In genomic region chr7:116591202-116592040, GRCh38 we compare ENCODE assay signal across 8 cellular contexts.
DNase-seq lines count a peak whose midpoint lies in the region; ATAC-seq, FAIRE-seq and TF ChIP-seq lines count a peak whose summit lies in the region.

No MANE protein-coding gene starts in this region.

- in situ Hi-C loops in HepG2 (cut with HindIII; ENCODE audit: extremely low pct_ligation_motif_present, low pct_unique_long_range_greater_than_20kb), result loop anchor here (5.0 kb wide), 3 partner anchors 81 to 329 kb away; partner anchors contain the start of gene MET

- peak; percentile 68 for FAIRE-seq in HepG2 (lab: Jason Lieb, UNC)

- H3K4me1 ChIP-seq in HepG2 (ENCODE audit: insufficient read depth, low read length), result peaks cover 32% of the 10 kb centered on the region

- H3K4me3 Mint-ChIP-seq in immature natural killer cell, result no peak overlapping the region

- H3K9ac ChIP-seq in HepG2 (ENCODE audit: insufficient read depth, low read depth, low read length), result no peak overlapping the region

- H3K27me3 ChIP-seq in HepG2 (ENCODE audit: control insufficient read depth in 1 of 2, insufficient read depth in 2 of 2, low read length in 2 of 2), result peaks cover 0 to 9% of the 10 kb centered on the region in 2 experiments; a peak in 2 of 5 replicates

- no peak overlapping the region for H3K27ac ChIP-seq in HepG2 (ENCODE audit: extremely low read length, insufficient read depth, low read length)

- H4K20me1 ChIP-seq in HepG2 (ENCODE audit: insufficient read depth, low read length), result no peaks in the 10 kb centered on the region

- no peak for TF ChIP-seq POLR2A in HepG2 (IDR thresholded peaks at IDR 0.05; ENCODE audit: insufficient read depth in 1 of 2, low read depth in 2 of 2, low read length in 2 of 2)

- TF ChIP-seq CTCF in HepG2 (CRISPR knock-in tag; IDR thresholded peaks at IDR 0.05), result peak; percentile 39

- no peaks in the 10 kb centered on the region for H3K36me3 ChIP-seq in HepG2 (replicated peaks in 1 of 2; ENCODE audit: control insufficient read depth in 1 of 2, insufficient read depth in 2 of 2, low read length in 2 of 2)

- no peak overlapping the region for H2AFZ ChIP-seq in HepG2 (ENCODE audit: low read length)

- no TSS peak for BruUV-seq in HepG2 (replicated peaks; lab: Mats Ljungman, UMichigan)

- H3K4me1 Mint-ChIP-seq in immature natural killer cell, result peaks cover 13 to 23% of the 10 kb centered on the region in 2 donors

- peak overlapping the region in 2 of 3 experiments; percentile 13 to 22; a peak in 1 of 6 replicates for H3K4me3 ChIP-seq in HepG2 (replicated peaks in 1 of 3; ENCODE audit: insufficient read depth in 1 of 3, low read depth in 2 of 3, low read length in 3 of 3)

- peaks cover 9 to 12% (median 12%) of the 10 kb centered on the region in 3 donors for H3K27me3 Mint-ChIP-seq in immature natural killer cell (ENCODE audit: low read depth in 3 of 3)

- CTCF ChIA-PET in HepG2 (lab: Yijun Ruan, JAX; ENCODE audit: low intra/inter-chr PET ratio, low total read pairs), result interaction anchor here (2.0 kb wide), 1 partner anchor 218 kb away, joined by 9 read pairs; no protein-coding TSS in a partner anchor

- POLR2A ChIA-PET in HepG2 (lab: Yijun Ruan, JAX), result interaction anchor here (1.0 to 1.2 kb wide), 2 partner anchors 213 to 219 kb away, joined by 3 to 5 read pairs; no protein-coding TSS in a partner anchor

- peak; percentile 69 for ATAC-seq in HepG2
- no peak for ATAC-seq in HG03460 (IDR thresholded peaks at IDR 0.05; ENCODE audit: unreplicated experiment)

- no peak overlapping the region for H3K27ac Mint-ChIP-seq in immature natural killer cell

- H3K9me3 Mint-ChIP-seq in immature natural killer cell, result no peaks in the 10 kb centered on the region

- H3K9me3 ChIP-seq in HepG2 (ENCODE audit: low read length), result no peaks in the 10 kb centered on the region

- peak overlapping the region; percentile 70 for H3K4me2 ChIP-seq in HepG2 (ENCODE audit: low read depth, low read length)

- no peaks in the 10 kb centered on the region for H3K36me3 Mint-ChIP-seq in immature natural killer cell

- TF ChIP-seq EP300 in HepG2 (IDR thresholded peaks at IDR 0.05; ENCODE audit: low read depth in 2 of 2, low read length in 2 of 2) (no peak), HepG2 (CRISPR knock-in tag; IDR thresholded peaks at IDR 0.05; ENCODE audit: borderline replicate concordance) (no peak)

- DNase-seq in DMS 273 (lab: John Stamatoyannopoulos, UW; ENCODE audit: unreplicated experiment) (peak; percentile 60), DMS 273 treated with DMSO at 0.1 percent for 48 hours (lab: John Stamatoyannopoulos, UW) (no peak), NCI-H1092 treated with DMSO at 0.1 percent for 48 hours (lab: John Stamatoyannopoulos, UW) (peak; percentile 47), amniotic epithelial cell (ENCODE audit: low read depth) (peak; percentile 21), HepG2 (ENCODE audit: low spot score) (no peak), immature natural killer cell (no peak), glomerular visceral epithelial cell (ENCODE audit: extremely low spot score) (no peak)

- H3K79me2 ChIP-seq in HepG2 (ENCODE audit: insufficient read depth, low read length), result no peaks in the 10 kb centered on the region

- no peak for TF ChIP-seq RAD21 in HepG2 (CRISPR knock-in tag; IDR thresholded peaks at IDR 0.05)

- 21% methylated on average over 9 of the region's 9 CpGs for WGBS in HepG2 (ENCODE audit: low lambda C conversion rate)

- intact Hi-C loops in HepG2 (cut with micrococcal nuclease; ENCODE audit: unreplicated experiment), result loop anchor here (1.0 to 10.0 kb wide), 4 partner anchors 79 to 523 kb away; no protein-coding TSS in a partner anchor

TF ChIP-seq in HepG2, 621 proteins besides CTCF, POLR2A, EP300 and RAD21:
- TF ChIP-seq STAG1 (CRISPR knock-in tag; IDR thresholded peaks at IDR 0.05) (peak; percentile 29; the same call in 1 of the 2 replicates), REL (CRISPR knock-in tag; conservative IDR thresholded peaks at IDR 0.05) (no peak), SRSF1 (optimal IDR thresholded peaks at IDR 0.05; ENCODE audit: low read depth, low read length) (no peak), SMC3 (IDR thresholded peaks at IDR 0.05; ENCODE audit: low read length) (peak; percentile 4; the same call in 1 of the 2 replicates)

Comparison
In these comparisons a context has a peak if more than half of its experiments do, and no peak if none do; other contexts are left out.
1. DNase-seq: peak in DMS 273 (single experiment), NCI-H1092 treated with DMSO at 0.1 percent for 48 hours (single experiment) and amniotic epithelial cell (single experiment); none in DMS 273 treated with DMSO at 0.1 percent for 48 hours (single experiment), HepG2 (single experiment), immature natural killer cell (0 of 3) and glomerular visceral epithelial cell (single experiment).